1 cellular context compared by ENCODE assay signal in genomic region chr3:55775366-55775765, GRCh38.
A peak's percentile ranks its signal among the peaks of the same experiment; 100 is the strongest.
TF ChIP-seq lines count a peak whose summit lies in the region.

No MANE protein-coding gene starts in this region.

TF ChIP-seq in HEK293, 187 proteins besides CTCF, POLR2A, EP300 and RAD21 (continued from another document):
- no peak for TF ChIP-seq ZNF350 (tag by site-specific recombination; IDR thresholded peaks at IDR 0.05)
- TF ChIP-seq ZNF341 (tag by site-specific recombination; IDR thresholded peaks at IDR 0.05; ENCODE audit: low read depth), result 0 out of 2 replicates have a peak, but pooled peaks have one; percentile 37
- no peak for TF ChIP-seq ZEB2 (tag by site-specific recombination; IDR thresholded peaks at IDR 0.05)
- TF ChIP-seq, protein P1, sequence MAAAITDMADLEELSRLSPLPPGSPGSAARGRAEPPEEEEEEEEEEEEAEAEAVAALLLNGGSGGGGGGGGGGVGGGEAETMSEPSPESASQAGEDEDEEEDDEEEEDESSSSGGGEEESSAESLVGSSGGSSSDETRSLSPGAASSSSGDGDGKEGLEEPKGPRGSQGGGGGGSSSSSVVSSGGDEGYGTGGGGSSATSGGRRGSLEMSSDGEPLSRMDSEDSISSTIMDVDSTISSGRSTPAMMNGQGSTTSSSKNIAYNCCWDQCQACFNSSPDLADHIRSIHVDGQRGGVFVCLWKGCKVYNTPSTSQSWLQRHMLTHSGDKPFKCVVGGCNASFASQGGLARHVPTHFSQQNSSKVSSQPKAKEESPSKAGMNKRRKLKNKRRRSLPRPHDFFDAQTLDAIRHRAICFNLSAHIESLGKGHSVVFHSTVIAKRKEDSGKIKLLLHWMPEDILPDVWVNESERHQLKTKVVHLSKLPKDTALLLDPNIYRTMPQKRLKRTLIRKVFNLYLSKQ (tag by site-specific recombination; IDR thresholded peaks at IDR 0.05; ENCODE audit: borderline replicate concordance), result peak; percentile 75; the same call in 1 of the 2 replicates
- TF ChIP-seq ZNF335 (tag by site-specific recombination; conservative IDR thresholded peaks at IDR 0.05), result no peak
- no peak for TF ChIP-seq KLF16 (tag by site-specific recombination; IDR thresholded peaks at IDR 0.05)
- TF ChIP-seq ZNF529 (tag by site-specific recombination; IDR thresholded peaks at IDR 0.05; ENCODE audit: insufficient replicate concordance), result peak; percentile 40
- TF ChIP-seq ZNF266 (tag by site-specific recombination; IDR thresholded peaks at IDR 0.05; ENCODE audit: low read depth), result peak; percentile 81
- peak; percentile 93 for TF ChIP-seq ZNF394 (tag by site-specific recombination; IDR thresholded peaks at IDR 0.05; ENCODE audit: borderline replicate concordance)
- TF ChIP-seq ZNF623 (tag by site-specific recombination; IDR thresholded peaks at IDR 0.05), result peak; percentile 75
- peak; percentile 48; the same call in 1 of the 2 replicates for TF ChIP-seq ZNF629 (tag by site-specific recombination; IDR thresholded peaks at IDR 0.05)
- no peak for TF ChIP-seq MEIS1 (CRISPR knock-in tag; IDR thresholded peaks at IDR 0.05; ENCODE audit: borderline replicate concordance)
- TF ChIP-seq ZNF426 (tag by site-specific recombination; IDR thresholded peaks at IDR 0.05), result peak; percentile 94
- TF ChIP-seq ZNF549 (tag by site-specific recombination; IDR thresholded peaks at IDR 0.05), result no peak
- no peak for TF ChIP-seq GLIS1 (tag by site-specific recombination; IDR thresholded peaks at IDR 0.05)
- 0 out of 2 replicates have a peak, but pooled peaks have one; percentile 33 for TF ChIP-seq ZFP37 (tag by site-specific recombination; IDR thresholded peaks at IDR 0.05)
- peak; percentile 74 for TF ChIP-seq ZNF140 (tag by site-specific recombination; IDR thresholded peaks at IDR 0.05)
- TF ChIP-seq ZNF654 (tag by site-specific recombination; IDR thresholded peaks at IDR 0.05; ENCODE audit: low read depth), result peak; percentile 37
- TF ChIP-seq, protein P2, sequence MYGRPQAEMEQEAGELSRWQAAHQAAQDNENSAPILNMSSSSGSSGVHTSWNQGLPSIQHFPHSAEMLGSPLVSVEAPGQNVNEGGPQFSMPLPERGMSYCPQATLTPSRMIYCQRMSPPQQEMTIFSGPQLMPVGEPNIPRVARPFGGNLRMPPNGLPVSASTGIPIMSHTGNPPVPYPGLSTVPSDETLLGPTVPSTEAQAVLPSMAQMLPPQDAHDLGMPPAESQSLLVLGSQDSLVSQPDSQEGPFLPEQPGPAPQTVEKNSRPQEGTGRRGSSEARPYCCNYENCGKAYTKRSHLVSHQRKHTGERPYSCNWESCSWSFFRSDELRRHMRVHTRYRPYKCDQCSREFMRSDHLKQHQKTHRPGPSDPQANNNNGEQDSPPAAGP (tag by site-specific recombination; IDR thresholded peaks at IDR 0.05), result no peak
- no peak for TF ChIP-seq ZNF155 (tag by site-specific recombination; IDR thresholded peaks at IDR 0.05)
- TF ChIP-seq ZNF488 (tag by site-specific recombination; IDR thresholded peaks at IDR 0.05), result no peak
- peak; percentile 68; the same call in 1 of the 2 replicates for TF ChIP-seq ZNF530 (tag by site-specific recombination; IDR thresholded peaks at IDR 0.05; ENCODE audit: low read depth)
- TF ChIP-seq ZNF112 (tag by site-specific recombination; IDR thresholded peaks at IDR 0.05), result no peak
- TF ChIP-seq ZBTB8A (tag by site-specific recombination; IDR thresholded peaks at IDR 0.05), result peak; percentile 74
- 0 out of 2 replicates have a peak, but pooled peaks have one; percentile 37 for TF ChIP-seq ZNF664 (tag by site-specific recombination; IDR thresholded peaks at IDR 0.05)
- TF ChIP-seq ZNF555 (tag by site-specific recombination; conservative IDR thresholded peaks at IDR 0.05), result peak; percentile 93
- TF ChIP-seq, protein P3, sequence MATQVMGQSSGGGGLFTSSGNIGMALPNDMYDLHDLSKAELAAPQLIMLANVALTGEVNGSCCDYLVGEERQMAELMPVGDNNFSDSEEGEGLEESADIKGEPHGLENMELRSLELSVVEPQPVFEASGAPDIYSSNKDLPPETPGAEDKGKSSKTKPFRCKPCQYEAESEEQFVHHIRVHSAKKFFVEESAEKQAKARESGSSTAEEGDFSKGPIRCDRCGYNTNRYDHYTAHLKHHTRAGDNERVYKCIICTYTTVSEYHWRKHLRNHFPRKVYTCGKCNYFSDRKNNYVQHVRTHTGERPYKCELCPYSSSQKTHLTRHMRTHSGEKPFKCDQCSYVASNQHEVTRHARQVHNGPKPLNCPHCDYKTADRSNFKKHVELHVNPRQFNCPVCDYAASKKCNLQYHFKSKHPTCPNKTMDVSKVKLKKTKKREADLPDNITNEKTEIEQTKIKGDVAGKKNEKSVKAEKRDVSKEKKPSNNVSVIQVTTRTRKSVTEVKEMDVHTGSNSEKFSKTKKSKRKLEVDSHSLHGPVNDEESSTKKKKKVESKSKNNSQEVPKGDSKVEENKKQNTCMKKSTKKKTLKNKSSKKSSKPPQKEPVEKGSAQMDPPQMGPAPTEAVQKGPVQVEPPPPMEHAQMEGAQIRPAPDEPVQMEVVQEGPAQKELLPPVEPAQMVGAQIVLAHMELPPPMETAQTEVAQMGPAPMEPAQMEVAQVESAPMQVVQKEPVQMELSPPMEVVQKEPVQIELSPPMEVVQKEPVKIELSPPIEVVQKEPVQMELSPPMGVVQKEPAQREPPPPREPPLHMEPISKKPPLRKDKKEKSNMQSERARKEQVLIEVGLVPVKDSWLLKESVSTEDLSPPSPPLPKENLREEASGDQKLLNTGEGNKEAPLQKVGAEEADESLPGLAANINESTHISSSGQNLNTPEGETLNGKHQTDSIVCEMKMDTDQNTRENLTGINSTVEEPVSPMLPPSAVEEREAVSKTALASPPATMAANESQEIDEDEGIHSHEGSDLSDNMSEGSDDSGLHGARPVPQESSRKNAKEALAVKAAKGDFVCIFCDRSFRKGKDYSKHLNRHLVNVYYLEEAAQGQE (tag by site-specific recombination; IDR thresholded peaks at IDR 0.05), result peak; percentile 69
- peak; percentile 59 for TF ChIP-seq ZNF510 (tag by site-specific recombination; IDR thresholded peaks at IDR 0.05; ENCODE audit: insufficient replicate concordance)
- no peak for TF ChIP-seq SCRT1 (tag by site-specific recombination; IDR thresholded peaks at IDR 0.05; ENCODE audit: borderline replicate concordance)
- TF ChIP-seq ZNF580 (tag by site-specific recombination; IDR thresholded peaks at IDR 0.05), result peak; percentile 51; the same call in 1 of the 2 replicates
- TF ChIP-seq ZFHX2 (tag by site-specific recombination; conservative IDR thresholded peaks at IDR 0.05), result no peak
- TF ChIP-seq ZNF560 (tag by site-specific recombination; IDR thresholded peaks at IDR 0.05; ENCODE audit: borderline replicate concordance), result peak; percentile 57; the same call in 1 of the 2 replicates
- TF ChIP-seq ZNF777 (tag by site-specific recombination; IDR thresholded peaks at IDR 0.05; ENCODE audit: borderline replicate concordance), result no peak
- peak; percentile 78; the same call in 1 of the 2 replicates for TF ChIP-seq ZNF292 (tag by site-specific recombination; IDR thresholded peaks at IDR 0.05; ENCODE audit: borderline replicate concordance, low read depth)
- peak; percentile 64; the same call in 1 of the 2 replicates for TF ChIP-seq ZNF202 (tag by site-specific recombination; IDR thresholded peaks at IDR 0.05; ENCODE audit: borderline replicate concordance)
- peak; percentile 45; the same call in 1 of the 2 replicates for TF ChIP-seq ZBTB21 (tag by site-specific recombination; IDR thresholded peaks at IDR 0.05)
- TF ChIP-seq ZNF514 (tag by site-specific recombination; IDR thresholded peaks at IDR 0.05), result no peak
- 0 out of 2 replicates have a peak, but pooled peaks have one; percentile 44 for TF ChIP-seq ZBTB1 (tag by site-specific recombination; IDR thresholded peaks at IDR 0.05)
- TF ChIP-seq GFI1B (tag by site-specific recombination; IDR thresholded peaks at IDR 0.05), result 0 out of 2 replicates have a peak, but pooled peaks have one; percentile 35
- TF ChIP-seq EGR2 (tag by site-specific recombination; IDR thresholded peaks at IDR 0.05; ENCODE audit: low read depth), result no peak
- no peak for TF ChIP-seq ZNF792 (tag by site-specific recombination; IDR thresholded peaks at IDR 0.05)
- TF ChIP-seq ZNF404 (tag by site-specific recombination; IDR thresholded peaks at IDR 0.05), result peak; percentile 56; the same call in 1 of the 2 replicates
- no peak for TF ChIP-seq ZNF175 (tag by site-specific recombination; IDR thresholded peaks at IDR 0.05)
- no peak for TF ChIP-seq ZNF624 (tag by site-specific recombination; IDR thresholded peaks at IDR 0.05)
